12 cellular contexts compared by ENCODE assay signal in genomic region chrX:38882894-38883620, GRCh38.
DNase-seq lines count a peak whose midpoint lies in the region; ATAC-seq lines count a peak whose summit lies in the region.
"Had no signal": no experiment of that assay in that cellular context is flagged by ENCODE, and none has a peak within 500 bp of the region (broad histone marks: within the 10 kb centered on the region; RNA-seq: fewer than 3 reads in every experiment).

No MANE protein-coding gene starts in this region.

- H3K9ac ChIP-seq in mesendoderm (ENCODE audit: low read length): no peak overlapping the region
- H3K9ac ChIP-seq: parathyroid adenoma had no signal

- ATAC-seq in HG03025 (IDR thresholded peaks at IDR 0.05; ENCODE audit: low FRiP score, unreplicated experiment): no peak

- peak overlapping the region; percentile 52 for H3K4ac ChIP-seq in mesendoderm (ENCODE audit: low read depth, low read length)

- H2BK120ac ChIP-seq in mesendoderm (ENCODE audit: low read depth, low read length): no peak overlapping the region

- H3K79me1 ChIP-seq in mesendoderm (ENCODE audit: low read length): no peaks in the 10 kb centered on the region

- no CpG with 5 or more reads among the region's 4 CpGs for WGBS in mesendoderm (ENCODE audit: extremely low coverage, insufficient coverage, low lambda C conversion rate)

- no peak overlapping the region for H3K18ac ChIP-seq in mesendoderm (ENCODE audit: low read length)

- no peak overlapping the region for H2BK5ac ChIP-seq in mesendoderm (ENCODE audit: low read length)

- no peak overlapping the region for H3K23ac ChIP-seq in mesendoderm (ENCODE audit: low read length)

- H3K4me2 ChIP-seq in mesendoderm (ENCODE audit: low read length): no peak overlapping the region

- H4K5ac ChIP-seq in mesendoderm (ENCODE audit: low read length): no peak overlapping the region

- H3K79me2 ChIP-seq in mesendoderm (ENCODE audit: control insufficient read depth, insufficient read depth, low read length): no peaks in the 10 kb centered on the region
- H3K79me2 ChIP-seq: parathyroid adenoma had no signal

- H3K4me3 ChIP-seq in mesendoderm (ENCODE audit: low read length): no peak overlapping the region
- H3K4me3 ChIP-seq: tibial artery had no signal

- H3K27ac ChIP-seq in mesendoderm (ENCODE audit: low read depth, low read length): no peak overlapping the region
- H3K27ac ChIP-seq: parathyroid adenoma, tibial artery had no signal

- no peak overlapping the region for H2AK5ac ChIP-seq in mesendoderm (ENCODE audit: low read length)

- no peak overlapping the region for H2BK15ac ChIP-seq in mesendoderm (replicated peaks; ENCODE audit: low read depth)

- DNase-seq in Daoy (ENCODE audit: low read depth) (peak; percentile 85), LHCN-M2 (ENCODE audit: low read depth) (peak; percentile 95), astrocyte of the hippocampus (ENCODE audit: low read depth, low spot score) (peak; percentile 65), mesendoderm (no peak), AML-193 (lab: John Stamatoyannopoulos, UW) (no peak), OCI-M2 (lab: John Stamatoyannopoulos, UW; ENCODE audit: unreplicated experiment) (no peak), NCI-H510A (lab: John Stamatoyannopoulos, UW) (no peak)
- DNase-seq: activated CD4-positive, alpha-beta T cell treated with anti-CD3 and anti-CD28 coated beads for 48 hours; NCI-H1417 treated with DMSO at 0.1 percent for 48 hours; tibial artery had no signal

- no peak overlapping the region for H3K56ac ChIP-seq in mesendoderm (ENCODE audit: low read length)

- H3K36me3 ChIP-seq in mesendoderm (ENCODE audit: control insufficient read depth, insufficient read depth, low read length): no peaks in the 10 kb centered on the region
- H3K36me3 ChIP-seq: tibial artery had no signal

- no peaks in the 10 kb centered on the region for H3K27me3 ChIP-seq in mesendoderm (ENCODE audit: insufficient read depth, low read length, poor library complexity)
- H3K27me3 ChIP-seq: tibial artery had no signal

- no peak overlapping the region for H4K8ac ChIP-seq in mesendoderm (ENCODE audit: low read depth, low read length)

- H3K4me1 ChIP-seq in mesendoderm (ENCODE audit: control insufficient read depth, low read depth, low read length): no peaks in the 10 kb centered on the region
- H3K4me1 ChIP-seq: parathyroid adenoma, tibial artery had no signal

Comparison
In these comparisons a context has a peak if more than half of its experiments do, and no peak if none do; other contexts are left out.
1. DNase-seq: peak in Daoy (single experiment), LHCN-M2 (single experiment) and astrocyte of the hippocampus (single experiment); none in mesendoderm (single experiment), AML-193 (0 of 2), OCI-M2 (single experiment) and NCI-H510A (single experiment).